8 cellular contexts compared by ENCODE assay signal in genomic region chr7:521221-522070, GRCh38. TPM values are rescaled to one million over a fixed set of nuclear protein-coding genes. Genes with fewer than 3 reads are reported as not detected.
A peak's percentile ranks its signal among the peaks of the same experiment; 100 is the strongest.
DNase-seq lines count a peak whose midpoint lies in the region; ATAC-seq and TF ChIP-seq lines count a peak whose summit lies in the region.

No MANE protein-coding gene starts in this region.

- no peak overlapping the region for H3K4me3 Mint-ChIP-seq in activated naive CD4-positive, alpha-beta T cell treated with anti-CD3 and anti-CD28 coated beads, Interleukin-2, amount 10 ng/mL, durations not matched to agents 7 days and 5 days
- peak overlapping the region; percentile 64 for H3K4me3 Mint-ChIP-seq in progenitor cell of endocrine pancreas (ENCODE audit: low read depth)

- no peak overlapping the region for H3K27ac Mint-ChIP-seq in activated naive CD4-positive, alpha-beta T cell treated with anti-CD3 and anti-CD28 coated beads, Interleukin-2, amount 10 ng/mL, durations not matched to agents 7 days and 5 days
- no peak overlapping the region for H3K27ac Mint-ChIP-seq in progenitor cell of endocrine pancreas

- CTCF ChIA-PET in activated naive CD4-positive, alpha-beta T cell treated with anti-CD3 and anti-CD28 coated beads, Interleukin-2, amount 10 ng/mL, durations not matched to agents 7 days and 5 days (lab: Charles Lee), result no interaction called here

- ATAC-seq in HG02642 (IDR thresholded peaks at IDR 0.05; ENCODE audit: poor library complexity, unreplicated experiment) (no peak), GM19324 (IDR thresholded peaks at IDR 0.05; ENCODE audit: low FRiP score, unreplicated experiment) (no peak)

- no peaks in the 10 kb centered on the region for H3K9me3 Mint-ChIP-seq in activated naive CD4-positive, alpha-beta T cell treated with anti-CD3 and anti-CD28 coated beads, Interleukin-2, amount 10 ng/mL, durations not matched to agents 7 days and 5 days
- H3K9me3 Mint-ChIP-seq in progenitor cell of endocrine pancreas (ENCODE audit: low read depth), result no peaks in the 10 kb centered on the region

- peaks cover 18% of the 10 kb centered on the region for H3K4me1 Mint-ChIP-seq in activated naive CD4-positive, alpha-beta T cell treated with anti-CD3 and anti-CD28 coated beads, Interleukin-2, amount 10 ng/mL, durations not matched to agents 7 days and 5 days
- H3K4me1 Mint-ChIP-seq in progenitor cell of endocrine pancreas (ENCODE audit: low read depth), result peaks cover 13% of the 10 kb centered on the region

- no peak for TF ChIP-seq CTCF in progenitor cell of endocrine pancreas (IDR thresholded peaks at IDR 0.05; ENCODE audit: unreplicated experiment)

- no peaks in the 10 kb centered on the region for H3K36me3 Mint-ChIP-seq in activated naive CD4-positive, alpha-beta T cell treated with anti-CD3 and anti-CD28 coated beads, Interleukin-2, amount 10 ng/mL, durations not matched to agents 7 days and 5 days
- peaks cover 4% of the 10 kb centered on the region for H3K36me3 Mint-ChIP-seq in progenitor cell of endocrine pancreas (ENCODE audit: insufficient read depth)

- peak; percentile 15 for DNase-seq in activated naive CD4-positive, alpha-beta T cell treated with Interleukin-2 at 50 U/mL for 16 hours
- DNase-seq in activated naive CD4-positive, alpha-beta T cell treated with anti-CD3 and anti-CD28 coated beads, Interleukin-2, amount 10 ng/mL, durations not matched to agents 7 days and 5 days, result no peak
- DNase-seq in UCSD-AML1 (lab: John Stamatoyannopoulos, UW; ENCODE audit: unreplicated experiment) (peak; percentile 11), glomerular visceral epithelial cell (ENCODE audit: extremely low spot score) (peak; percentile 66), progenitor cell of endocrine pancreas (ENCODE audit: low spot score, unreplicated experiment) (no peak), superior temporal gyrus (ENCODE audit: extremely low spot score) (no peak)

- peaks cover 95% of the 10 kb centered on the region for H3K27me3 Mint-ChIP-seq in activated naive CD4-positive, alpha-beta T cell treated with anti-CD3 and anti-CD28 coated beads, Interleukin-2, amount 10 ng/mL, durations not matched to agents 7 days and 5 days
- peaks cover 9% of the 10 kb centered on the region for H3K27me3 Mint-ChIP-seq in progenitor cell of endocrine pancreas

RNA-seq across cellular contexts. Expression of gene PDGFA, which starts 1.8 kb away (rescaled TPM):
- 81.2 and 86.2 TPM in 2 replicates for total RNA-seq in progenitor cell of endocrine pancreas

Comparison
In these comparisons a context has a peak if more than half of its experiments do, and no peak if none do; other contexts are left out.
1. DNase-seq: peak in activated naive CD4-positive, alpha-beta T cell treated with Interleukin-2 at 50 U/mL for 16 hours (single experiment), UCSD-AML1 (single experiment) and glomerular visceral epithelial cell (single experiment); none in activated naive CD4-positive, alpha-beta T cell treated with anti-CD3 and anti-CD28 coated beads, Interleukin-2, amount 10 ng/mL, durations not matched to agents 7 days and 5 days (single experiment), progenitor cell of endocrine pancreas (single experiment) and superior temporal gyrus (single experiment).